ENCODE assay signal across 10 cellular contexts in genomic region chr14:20434701-20435453, GRCh38. TPM values are rescaled to one million over a fixed set of nuclear protein-coding genes. Genes with fewer than 3 reads are reported as not detected.
DNase-seq lines count a peak whose midpoint lies in the region; ATAC-seq lines count a peak whose summit lies in the region.
"Had no signal": no experiment of that assay in that cellular context is flagged by ENCODE, and none has a peak within 500 bp of the region (broad histone marks: within the 10 kb centered on the region; RNA-seq: fewer than 3 reads in every experiment).

No MANE protein-coding gene starts in this region.

- no peaks in the 10 kb centered on the region for H3K9me3 ChIP-seq in BLaER1

- DNase-seq in left cardiac atrium (peak; percentile 77), posterior cingulate gyrus (peak in 9 of 10 donors; percentile 46 to 94 (median 65)), T-helper 2 cell (no peak), H4 (ENCODE audit: low spot score) (no peak)
- DNase-seq in activated CD4-positive, CD25-positive, alpha-beta regulatory T cell (lab: John Stamatoyannopoulos, UW) = no peak
- DNase-seq in stimulated activated naive CD8-positive, alpha-beta T cell treated with anti-CD3 and anti-CD28 coated beads, Interleukin-15, Interleukin-2, amounts not matched to agents 100 U/mL and 50 U/mL, for 24 hours = no peak
- DNase-seq: NCI-H1436 treated with DMSO at 0.1 percent for 48 hours had no signal

- intact Hi-C loops in left cardiac atrium (cut with DNase I) (no loop called here), posterior cingulate gyrus (cut with DNase I) (no loop called here)

- ATAC-seq in left cardiac atrium = peak; percentile 74 to 88
- no peak for ATAC-seq in stimulated activated naive CD8-positive, alpha-beta T cell treated with anti-CD3 and anti-CD28 coated beads, Interleukin-15, Interleukin-2, amounts not matched to agents 100 U/mL and 50 U/mL, for 24 hours
- ATAC-seq: activated T-helper 17 cell treated with anti-CD3 and anti-CD28 coated beads, Interleukin-2, amount 50 U/mL, for 72 hours had no signal

- H3K9ac ChIP-seq in BLaER1 = peak overlapping the region; percentile 83

- peaks cover 96% of the 10 kb centered on the region for H3K4me1 ChIP-seq in BLaER1

- H3K4me3 ChIP-seq in BLaER1 = peak overlapping the region; percentile 68

- no peaks in the 10 kb centered on the region for H4K20me1 ChIP-seq in BLaER1

- H3K27me3 ChIP-seq in BLaER1 = no peaks in the 10 kb centered on the region

- peak overlapping the region; percentile 90 for H3K27ac ChIP-seq in BLaER1
- H3K27ac ChIP-seq in angular gyrus (ENCODE audit: low read depth, low read length) = peak overlapping the region; percentile 53

- H3K36me3 ChIP-seq in BLaER1 = peaks cover 9% of the 10 kb centered on the region

- peak overlapping the region; percentile 97 for H3K4me2 ChIP-seq in BLaER1

RNA-seq across cellular contexts. Expression of gene KLHL33, which starts 1.1 kb away (rescaled TPM):
- total RNA-seq in left cardiac atrium = under 1 TPM; 0.34 to 0.77 TPM
- not detected in 2 replicates for total RNA-seq in H4 (2014; rRNA removed; shearing (Covaris generic))

RNA-seq across cellular contexts. Expression of gene OSGEP, which starts 19.7 kb away (rescaled TPM):
- 10 to 100 TPM; 15.4 to 23.5 TPM for total RNA-seq in left cardiac atrium
- 69.6 and 83.2 TPM in 2 replicates for total RNA-seq in H4 (2014; rRNA removed; shearing (Covaris generic))

RNA-seq across cellular contexts. Expression of gene APEX1, which starts 20.1 kb away (rescaled TPM):
- total RNA-seq in left cardiac atrium = 10 to 100 TPM; 68.3 to 91.5 TPM
- total RNA-seq in H4 (2014; rRNA removed; shearing (Covaris generic)) = 54.7 and 122 TPM in 2 replicates

RNA-seq across cellular contexts. Expression of gene TEP1, which starts 21.6 kb away (rescaled TPM):
- 10 to 100 TPM; 13.1 to 17.1 TPM for total RNA-seq in left cardiac atrium
- 10.6 and 12.0 TPM in 2 replicates for total RNA-seq in H4 (2014; rRNA removed; shearing (Covaris generic))

RNA-seq across cellular contexts. Expression of gene PIP4P1, which starts 26.4 kb away (rescaled TPM):
- 10 to 100 TPM; 19.5 to 23.2 TPM for total RNA-seq in left cardiac atrium
- 29.5 and 32.8 TPM in 2 replicates for total RNA-seq in H4 (2014; rRNA removed; shearing (Covaris generic))

Comparison
In these comparisons a context has a peak if more than half of its experiments do, and no peak if none do; other contexts are left out.
1. DNase-seq: peak in left cardiac atrium (single experiment) and posterior cingulate gyrus (9 of 10); none in activated CD4-positive, CD25-positive, alpha-beta regulatory T cell (0 of 4), T-helper 2 cell (0 of 5), stimulated activated naive CD8-positive, alpha-beta T cell treated with anti-CD3 and anti-CD28 coated beads, Interleukin-15, Interleukin-2, amounts not matched to agents 100 U/mL and 50 U/mL, for 24 hours (single experiment) and H4 (single experiment).